Comparison of ENCODE assay signal across 16 cellular contexts in the genomic region with DNA sequence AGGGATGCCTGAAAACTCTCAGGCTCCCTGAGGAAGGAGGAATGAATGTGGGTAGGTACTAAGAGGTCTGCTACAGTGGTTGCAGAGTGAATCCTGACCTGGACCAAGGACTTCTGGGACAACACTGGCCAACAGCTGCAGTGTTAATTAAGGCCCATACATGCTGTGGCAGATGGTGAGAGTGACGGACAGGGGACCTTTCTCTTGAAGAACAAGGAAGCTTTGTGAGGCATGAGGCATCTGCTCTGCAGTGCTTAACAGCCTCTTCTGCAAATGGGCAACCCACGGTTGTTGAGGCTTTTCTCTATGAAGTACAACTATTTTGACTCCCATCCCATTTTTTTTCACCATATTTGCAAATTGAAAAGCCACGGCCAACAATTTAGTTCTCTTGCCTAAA. TPM values are rescaled to one million over a fixed set of nuclear protein-coding genes. Genes with fewer than 3 reads are reported as not detected.
"Had no signal": no experiment of that assay in that cellular context is flagged by ENCODE, and none has a peak within 500 bp of the region (broad histone marks: within the 10 kb centered on the region; RNA-seq: fewer than 3 reads in every experiment).

No MANE protein-coding gene starts in this region.

- H3K4me3 ChIP-seq: heart right ventricle, psoas muscle, tibial artery had no signal

- H3K36me3 ChIP-seq: brain microvascular endothelial cell, heart right ventricle, tibial artery had no signal

- H3K27ac ChIP-seq: brain microvascular endothelial cell, epithelial cell of prostate, heart right ventricle, psoas muscle, tibial artery had no signal

- H3K4me1 ChIP-seq: heart right ventricle, psoas muscle, tibial artery had no signal

- H3K27me3 ChIP-seq: brain microvascular endothelial cell, tibial artery had no signal

- DNase-seq: activated CD4-positive, alpha-beta T cell treated with anti-CD3 and anti-CD28 coated beads, Interleukin-2, amount 10 ng/mL, durations not matched to agents 24 days and 14 days; activated CD4-positive, CD25-positive, alpha-beta regulatory T cell; activated CD8-positive, alpha-beta memory T cell treated with anti-CD3 and anti-CD28 coated beads, Interleukin-2, amount 50 U/mL, for 4 hours; activated CD8-positive, alpha-beta T cell treated with anti-CD3 and anti-CD28 coated beads, Interleukin-2, amount 10 ng/mL, durations not matched to agents 7 days and 5 days; activated gamma-delta T cell; activated T-cell treated with anti-CD3 and anti-CD28 coated beads, Interleukin-2, amount 50 U/mL, for 72 hours; amniotic stem cell; brain microvascular endothelial cell; foreskin melanocyte; heart right ventricle; islet precursor cell; mammary epithelial cell; psoas muscle; tibial artery had no signal

RNA-seq across cellular contexts. Expression of gene ACAN, which starts 26.6 kb away (rescaled TPM):
- total RNA-seq: activated CD4-positive, alpha-beta T cell treated with anti-CD3 and anti-CD28 coated beads, Interleukin-2, amount 10 ng/mL, durations not matched to agents 24 days and 14 days; activated CD8-positive, alpha-beta T cell treated with anti-CD3 and anti-CD28 coated beads, Interleukin-2, amount 10 ng/mL, durations not matched to agents 7 days and 5 days; activated T-cell treated with anti-CD3 and anti-CD28 coated beads, Interleukin-2, amount 50 U/mL, for 72 hours; left lobe of liver had no signal
